Comparison of ENCODE assay signal across 10 cellular contexts in genomic region chr1:54327386-54328116, GRCh38.
DNase-seq lines count a peak whose midpoint lies in the region; ATAC-seq and TF ChIP-seq lines count a peak whose summit lies in the region.
"Had no signal": no experiment of that assay in that cellular context is flagged by ENCODE, and none has a peak within 500 bp of the region (broad histone marks: within the 10 kb centered on the region; RNA-seq: fewer than 3 reads in every experiment).

No MANE protein-coding gene starts in this region.

- H3K9me3 Mint-ChIP-seq in endodermal cell, result no peaks in the 10 kb centered on the region
- no peaks in the 10 kb centered on the region for H3K9me3 Mint-ChIP-seq in Calu3 (ENCODE audit: low read depth, unreplicated experiment)
- H3K9me3 Mint-ChIP-seq in activated CD4-positive, alpha-beta T cell treated with anti-CD3 and anti-CD28 coated beads for 36 hours (ENCODE audit: low read depth), result no peaks in the 10 kb centered on the region
- H3K9me3 Mint-ChIP-seq: naive B cell had no signal

- POLR2A ChIA-PET in activated CD4-positive, alpha-beta T cell treated with anti-CD3 and anti-CD28 coated beads for 36 hours (lab: Charles Lee), result no interaction called here

- 55 to 69% methylated on average over 7 to 15 of the region's 15 CpGs for WGBS in endodermal cell (ENCODE audit: insufficient coverage in 1 of 2, insufficient read length in 1 of 2), 2 experiments
- WGBS in thyroid gland, 2 donors, result 75 to 80% methylated on average over 15 of the region's 15 CpGs

- H3K9ac ChIP-seq in endodermal cell (ENCODE audit: extremely low read depth, low read length, poor library complexity, severe bottlenecking), result no peak overlapping the region

- H3K27ac Mint-ChIP-seq in endodermal cell, result no peak overlapping the region
- H3K27ac Mint-ChIP-seq in Calu3 (ENCODE audit: unreplicated experiment), result no peak overlapping the region
- H3K27ac Mint-ChIP-seq in activated CD4-positive, alpha-beta T cell treated with anti-CD3 and anti-CD28 coated beads for 36 hours, result no peak overlapping the region

- H3K27ac ChIP-seq in endodermal cell (ENCODE audit: low read depth, low read length) (peak overlapping the region; percentile 70), thyroid gland (peak overlapping the region in 1 of 3 donors; percentile 29)

- intact Hi-C loops in Calu3 (cut with micrococcal nuclease; ENCODE audit: unreplicated experiment), result no loop called here
- intact Hi-C loops in activated CD4-positive, alpha-beta T cell treated with anti-CD3 and anti-CD28 coated beads for 36 hours (cut with DNase I, micrococcal nuclease), result no loop called here
- intact Hi-C loops in thyroid gland (cut with DNase I), result no loop called here

- ATAC-seq in activated CD4-positive, alpha-beta T cell treated with anti-CD3 and anti-CD28 coated beads for 36 hours, result no peak

- H3K36me3 Mint-ChIP-seq in endodermal cell (ENCODE audit: low read depth) (peaks cover 20% of the 10 kb centered on the region), Calu3 (ENCODE audit: insufficient read depth, unreplicated experiment) (no peaks in the 10 kb centered on the region)
- no peaks in the 10 kb centered on the region for H3K36me3 Mint-ChIP-seq in activated CD4-positive, alpha-beta T cell treated with anti-CD3 and anti-CD28 coated beads for 36 hours (ENCODE audit: low read depth)
- H3K36me3 Mint-ChIP-seq: naive B cell had no signal

- BruUV-seq in Calu3 (replicated peaks; lab: Mats Ljungman, UMichigan), result no TSS peak

- TF ChIP-seq CTCF in endodermal cell (conservative IDR thresholded peaks at IDR 0.05) (no peak), Calu3 (IDR thresholded peaks at IDR 0.05; ENCODE audit: unreplicated experiment) (no peak), thyroid gland (IDR thresholded peaks at IDR 0.05) (no peak)

- DNase-seq in DMS 273 treated with DMSO at 0.1 percent for 48 hours (lab: John Stamatoyannopoulos, UW) (peak; percentile 79), NCI-H2227 treated with DMSO at 0.1 percent for 48 hours (lab: John Stamatoyannopoulos, UW) (peak; percentile 56), endodermal cell (no peak), pons (ENCODE audit: low spot score) (peak; percentile 36), SW480 (ENCODE audit: low spot score) (no peak), Calu3 (no peak), thyroid gland (no peak)
- DNase-seq in activated CD4-positive, alpha-beta T cell treated with anti-CD3 and anti-CD28 coated beads for 36 hours, result no peak
- DNase-seq: cerebellar nuclear complex, naive B cell had no signal

- no peak overlapping the region for H3K4me3 ChIP-seq in endodermal cell (ENCODE audit: low read length)
- H3K4me3 ChIP-seq in thyroid gland (replicated peaks in 1 of 3), result no peak overlapping the region

- H3K4me1 ChIP-seq in endodermal cell (ENCODE audit: control insufficient read depth, insufficient read depth, low read length) (peaks cover 75% of the 10 kb centered on the region), thyroid gland (peaks cover 8 to 40% of the 10 kb centered on the region in 2 donors)

- H3K27me3 ChIP-seq in endodermal cell (ENCODE audit: control insufficient read depth, insufficient read depth, low read length, poor library complexity, severe bottlenecking), result no peaks in the 10 kb centered on the region
- no peaks in the 10 kb centered on the region for H3K27me3 ChIP-seq in thyroid gland

- H3K4me1 Mint-ChIP-seq in endodermal cell (peaks cover 98% of the 10 kb centered on the region), Calu3 (ENCODE audit: low read depth, unreplicated experiment) (no peaks in the 10 kb centered on the region)
- H3K4me1 Mint-ChIP-seq in activated CD4-positive, alpha-beta T cell treated with anti-CD3 and anti-CD28 coated beads for 36 hours, result peaks cover 67% of the 10 kb centered on the region

- TF ChIP-seq POLR2A in thyroid gland (IDR thresholded peaks at IDR 0.05), result no peak

- H3K4me3 Mint-ChIP-seq in endodermal cell, result no peak overlapping the region
- no peak overlapping the region for H3K4me3 Mint-ChIP-seq in Calu3 (ENCODE audit: low read depth, unreplicated experiment)
- no peak overlapping the region for H3K4me3 Mint-ChIP-seq in activated CD4-positive, alpha-beta T cell treated with anti-CD3 and anti-CD28 coated beads for 36 hours
- H3K4me3 Mint-ChIP-seq: naive B cell had no signal

- H3K27me3 Mint-ChIP-seq in endodermal cell (ENCODE audit: insufficient read depth), result no peaks in the 10 kb centered on the region
- no peaks in the 10 kb centered on the region for H3K27me3 Mint-ChIP-seq in Calu3 (ENCODE audit: unreplicated experiment)
- no peaks in the 10 kb centered on the region for H3K27me3 Mint-ChIP-seq in activated CD4-positive, alpha-beta T cell treated with anti-CD3 and anti-CD28 coated beads for 36 hours
- H3K27me3 Mint-ChIP-seq: naive B cell had no signal

- CTCF ChIA-PET in Calu3 (lab: Charles Lee), result interaction anchor here (0.6 kb wide), 1 partner anchor 19 kb away, joined by 3 read pairs; no protein-coding TSS in a partner anchor
- CTCF ChIA-PET in activated CD4-positive, alpha-beta T cell treated with anti-CD3 and anti-CD28 coated beads for 36 hours (lab: Charles Lee), result no interaction called here

- peaks cover 71% of the 10 kb centered on the region for H3K36me3 ChIP-seq in endodermal cell (ENCODE audit: control insufficient read depth, insufficient read depth, low read length)
- no peaks in the 10 kb centered on the region for H3K36me3 ChIP-seq in thyroid gland

- H3K9me3 ChIP-seq in endodermal cell (ENCODE audit: control insufficient read depth, low read length), result no peaks in the 10 kb centered on the region
- H3K9me3 ChIP-seq in thyroid gland, result no peaks in the 10 kb centered on the region

Comparison
In these comparisons a context has a peak if more than half of its experiments do, and no peak if none do; other contexts are left out.
1. DNase-seq: peak in DMS 273 treated with DMSO at 0.1 percent for 48 hours (single experiment), NCI-H2227 treated with DMSO at 0.1 percent for 48 hours (single experiment) and pons (single experiment); none in endodermal cell (single experiment), SW480 (single experiment), Calu3 (single experiment), activated CD4-positive, alpha-beta T cell treated with anti-CD3 and anti-CD28 coated beads for 36 hours (single experiment) and thyroid gland (0 of 2).